ENCODE assay signal across 14 cellular contexts in the genomic region with DNA sequence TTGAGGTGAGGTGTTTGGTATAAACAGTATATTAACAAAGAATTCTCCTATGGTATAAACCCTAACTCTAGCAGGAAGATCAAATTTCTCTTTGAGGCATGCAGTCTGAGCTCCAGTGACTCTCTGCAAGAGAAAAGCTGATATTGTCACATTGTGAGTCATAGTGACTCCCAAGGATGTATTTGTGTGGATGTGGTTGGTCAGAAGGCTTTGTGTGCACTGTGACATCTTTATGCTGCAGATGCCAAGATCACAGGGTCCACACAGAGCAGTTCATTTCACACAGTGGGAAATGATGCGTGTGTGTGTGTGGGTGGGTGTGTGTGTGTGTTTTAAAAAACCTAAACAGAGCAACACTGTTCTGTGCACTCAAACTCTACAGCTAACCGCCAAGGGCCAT.
DNase-seq lines count a peak whose midpoint lies in the region; ATAC-seq and TF ChIP-seq lines count a peak whose summit lies in the region.
"Had no signal": no experiment of that assay in that cellular context is flagged by ENCODE, and none has a peak within 500 bp of the region (broad histone marks: within the 10 kb centered on the region; RNA-seq: fewer than 3 reads in every experiment).

No MANE protein-coding gene starts in this region.

- H3K27ac ChIP-seq in AG04450 (ENCODE audit: low read depth, low read length) (peak overlapping the region; percentile 0), HEK293 (ENCODE audit: extremely low read depth, low read depth, low read length) (no peak overlapping the region)
- H3K27ac ChIP-seq: adrenal gland had no signal

- no peaks in the 10 kb centered on the region for H3K4me1 ChIP-seq in HEK293 (ENCODE audit: control insufficient read depth, insufficient read depth, low read length)
- H3K4me1 ChIP-seq: adrenal gland had no signal

- H3K27ac Mint-ChIP-seq in WTC11, result peak overlapping the region; percentile 82; the same call in 1 of the 2 replicates
- no peak overlapping the region for H3K27ac Mint-ChIP-seq in activated T-cell treated with anti-CD3 and anti-CD28 coated beads, Interleukin-2, amount 50 U/mL, for 24 hours
- H3K27ac Mint-ChIP-seq: activated CD4-positive, alpha-beta T cell treated with anti-CD3 and anti-CD28 coated beads, Interleukin-2, amount 10 ng/mL, durations not matched to agents 24 days and 14 days; immature natural killer cell; type B pancreatic cell had no signal

- TF ChIP-seq CTCF in AG04450 (IDR thresholded peaks at IDR 0.05; ENCODE audit: low read depth, low read length) (no peak), HEK293 (tag by site-specific recombination; IDR thresholded peaks at IDR 0.05) (no peak), WTC11 (IDR thresholded peaks at IDR 0.05) (no peak)

- 0 out of 2 replicates have a peak, but pooled peaks cover 6% of the 10 kb centered on the region for H3K36me3 Mint-ChIP-seq in WTC11
- no peaks in the 10 kb centered on the region for H3K36me3 Mint-ChIP-seq in activated T-cell treated with anti-CD3 and anti-CD28 coated beads, Interleukin-2, amount 50 U/mL, for 24 hours (ENCODE audit: low read depth)
- H3K36me3 Mint-ChIP-seq: immature natural killer cell had no signal

- ATAC-seq in WTC11 (no peak), GM19452 (IDR thresholded peaks at IDR 0.05; ENCODE audit: unreplicated experiment) (no peak), GM18517 (IDR thresholded peaks at IDR 0.05; ENCODE audit: unreplicated experiment) (no peak)

- H3K27me3 Mint-ChIP-seq in WTC11 (ENCODE audit: low read depth), result no peaks in the 10 kb centered on the region
- H3K27me3 Mint-ChIP-seq in activated T-cell treated with anti-CD3 and anti-CD28 coated beads, Interleukin-2, amount 50 U/mL, for 24 hours, result no peaks in the 10 kb centered on the region
- H3K27me3 Mint-ChIP-seq: activated CD4-positive, alpha-beta T cell treated with anti-CD3 and anti-CD28 coated beads, Interleukin-2, amount 10 ng/mL, durations not matched to agents 24 days and 14 days; type B pancreatic cell had no signal

- peaks cover 33% of the 10 kb centered on the region for H3K9me3 Mint-ChIP-seq in WTC11
- H3K9me3 Mint-ChIP-seq in activated T-cell treated with anti-CD3 and anti-CD28 coated beads, Interleukin-2, amount 50 U/mL, for 24 hours, result peaks cover 2% of the 10 kb centered on the region

- no peaks in the 10 kb centered on the region for H3K27me3 ChIP-seq in AG04450 (ENCODE audit: control insufficient read depth, insufficient read depth, low read length)
- H3K27me3 ChIP-seq: adrenal gland had no signal

- POLR2A ChIA-PET in AG04450 (lab: Yijun Ruan, JAX) (interaction anchor here (0.7 kb wide), 1 partner anchor 114 kb away, joined by 3 read pairs; no protein-coding TSS in a partner anchor), HEK293 (lab: Yijun Ruan, JAX) (no interaction called here), WTC11 (lab: Charles Lee) (no interaction called here)

- no peak overlapping the region for H3K4me3 ChIP-seq in AG04450 (ENCODE audit: low read depth, low read length)
- H3K4me3 ChIP-seq in HEK293 (ENCODE audit: low read depth, low read length), result no peak overlapping the region
- H3K4me3 ChIP-seq: adrenal gland had no signal

- H3K36me3 ChIP-seq in HEK293 (ENCODE audit: control insufficient read depth in 2 of 2, insufficient read depth in 1 of 2, low read length in 2 of 2), result no peaks in the 10 kb centered on the region
- H3K36me3 ChIP-seq: adrenal gland had no signal

- no peak overlapping the region for H3K4me3 Mint-ChIP-seq in WTC11
- H3K4me3 Mint-ChIP-seq in activated T-cell treated with anti-CD3 and anti-CD28 coated beads, Interleukin-2, amount 50 U/mL, for 24 hours, result no peak overlapping the region
- H3K4me3 Mint-ChIP-seq: activated CD4-positive, alpha-beta T cell treated with anti-CD3 and anti-CD28 coated beads, Interleukin-2, amount 10 ng/mL, durations not matched to agents 24 days and 14 days; immature natural killer cell; type B pancreatic cell had no signal

- peaks cover 19% of the 10 kb centered on the region for H3K4me1 Mint-ChIP-seq in WTC11
- H3K4me1 Mint-ChIP-seq in activated T-cell treated with anti-CD3 and anti-CD28 coated beads, Interleukin-2, amount 50 U/mL, for 24 hours (ENCODE audit: low read depth), result no peaks in the 10 kb centered on the region
- H3K4me1 Mint-ChIP-seq: activated CD4-positive, alpha-beta T cell treated with anti-CD3 and anti-CD28 coated beads, Interleukin-2, amount 10 ng/mL, durations not matched to agents 24 days and 14 days; immature natural killer cell had no signal

- CTCF ChIA-PET in AG04450 (lab: Charles Lee), result no interaction called here
- CTCF ChIA-PET in HEK293 (lab: Yijun Ruan, JAX), result no interaction called here
- CTCF ChIA-PET in WTC11 (lab: Charles Lee), result interaction anchor here (0.7 kb wide), 1 partner anchor 61 kb away, joined by 3 read pairs; no protein-coding TSS in a partner anchor

- H3K9me3 ChIP-seq in AG04450 (ENCODE audit: control insufficient read depth, insufficient read depth, low read length) (no peaks in the 10 kb centered on the region), HEK293 (ENCODE audit: control insufficient read depth, insufficient read depth, low read depth, low read length) (no peaks in the 10 kb centered on the region)
- H3K9me3 ChIP-seq: adrenal gland had no signal

- DNase-seq in AG04450 (ENCODE audit: low read depth, low spot score), result peak; percentile 26
- DNase-seq in WTC11 (ENCODE audit: low spot score), result no peak
- DNase-seq in iris pigment epithelial cell (ENCODE audit: low read depth), result peak; percentile 41
- no peak for DNase-seq in activated T-cell treated with anti-CD3 and anti-CD28 coated beads, Interleukin-2, amount 50 U/mL, for 24 hours
- DNase-seq in NCI-H2029 (lab: John Stamatoyannopoulos, UW), result no peak
- DNase-seq: activated CD4-positive, alpha-beta T cell treated with anti-CD3 and anti-CD28 coated beads, Interleukin-2, amount 10 ng/mL, durations not matched to agents 24 days and 14 days; adrenal gland; immature natural killer cell; midbrain; posterior cingulate gyrus had no signal

TF ChIP-seq in HEK293, 187 proteins besides CTCF, POLR2A, EP300 and RAD21:
- TF ChIP-seq ZFHX2 (tag by site-specific recombination; conservative IDR thresholded peaks at IDR 0.05) (0 out of 2 replicates have a peak, but pooled peaks have one; percentile 20), ZNF140 (tag by site-specific recombination; IDR thresholded peaks at IDR 0.05) (no peak)
TF ChIP-seq in HEK293: peak in this region for 1.

TF ChIP-seq in WTC11, 78 proteins besides CTCF, POLR2A, EP300 and RAD21 (continues in another document):
- TF ChIP-seq PRRX2 (CRISPR knock-in tag; IDR thresholded peaks at IDR 0.05) (no peak), ZNF317 (CRISPR knock-in tag; IDR thresholded peaks at IDR 0.05; ENCODE audit: borderline replicate concordance, low read depth) (no peak), RORB (CRISPR knock-in tag; IDR thresholded peaks at IDR 0.05) (no peak), ZBTB21 (CRISPR knock-in tag; IDR thresholded peaks at IDR 0.05; ENCODE audit: borderline replicate concordance) (no peak), MYBL2 (CRISPR knock-in tag; IDR thresholded peaks at IDR 0.05) (no peak), ATF1 (CRISPR knock-in tag; IDR thresholded peaks at IDR 0.05) (no peak), SP1 (CRISPR knock-in tag; conservative IDR thresholded peaks at IDR 0.05) (no peak), CREB1 (CRISPR knock-in tag; IDR thresholded peaks at IDR 0.05) (no peak), IRF2 (CRISPR knock-in tag; IDR thresholded peaks at IDR 0.05; ENCODE audit: borderline replicate concordance, low read depth) (no peak), NR3C1 (CRISPR knock-in tag; conservative IDR thresholded peaks at IDR 0.05; ENCODE audit: low read depth) (no peak)
- TF ChIP-seq, protein P1, sequence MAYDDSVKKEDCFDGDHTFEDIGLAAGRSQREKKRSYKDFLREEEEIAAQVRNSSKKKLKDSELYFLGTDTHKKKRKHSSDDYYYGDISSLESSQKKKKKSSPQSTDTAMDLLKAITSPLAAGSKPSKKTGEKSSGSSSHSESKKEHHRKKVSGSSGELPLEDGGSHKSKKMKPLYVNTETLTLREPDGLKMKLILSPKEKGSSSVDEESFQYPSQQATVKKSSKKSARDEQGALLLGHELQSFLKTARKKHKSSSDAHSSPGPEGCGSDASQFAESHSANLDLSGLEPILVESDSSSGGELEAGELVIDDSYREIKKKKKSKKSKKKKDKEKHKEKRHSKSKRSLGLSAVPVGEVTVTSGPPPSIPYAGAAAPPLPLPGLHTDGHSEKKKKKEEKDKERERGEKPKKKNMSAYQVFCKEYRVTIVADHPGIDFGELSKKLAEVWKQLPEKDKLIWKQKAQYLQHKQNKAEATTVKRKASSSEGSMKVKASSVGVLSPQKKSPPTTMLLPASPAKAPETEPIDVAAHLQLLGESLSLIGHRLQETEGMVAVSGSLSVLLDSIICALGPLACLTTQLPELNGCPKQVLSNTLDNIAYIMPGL (CRISPR knock-in tag; IDR thresholded peaks at IDR 0.05), result no peak
- TF ChIP-seq, protein P2, sequence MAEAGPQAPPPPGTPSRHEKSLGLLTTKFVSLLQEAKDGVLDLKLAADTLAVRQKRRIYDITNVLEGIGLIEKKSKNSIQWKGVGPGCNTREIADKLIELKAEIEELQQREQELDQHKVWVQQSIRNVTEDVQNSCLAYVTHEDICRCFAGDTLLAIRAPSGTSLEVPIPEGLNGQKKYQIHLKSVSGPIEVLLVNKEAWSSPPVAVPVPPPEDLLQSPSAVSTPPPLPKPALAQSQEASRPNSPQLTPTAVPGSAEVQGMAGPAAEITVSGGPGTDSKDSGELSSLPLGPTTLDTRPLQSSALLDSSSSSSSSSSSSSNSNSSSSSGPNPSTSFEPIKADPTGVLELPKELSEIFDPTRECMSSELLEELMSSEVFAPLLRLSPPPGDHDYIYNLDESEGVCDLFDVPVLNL (CRISPR knock-in tag; IDR thresholded peaks at IDR 0.05; ENCODE audit: borderline replicate concordance, low read depth), result no peak
- TF ChIP-seq, protein P3, sequence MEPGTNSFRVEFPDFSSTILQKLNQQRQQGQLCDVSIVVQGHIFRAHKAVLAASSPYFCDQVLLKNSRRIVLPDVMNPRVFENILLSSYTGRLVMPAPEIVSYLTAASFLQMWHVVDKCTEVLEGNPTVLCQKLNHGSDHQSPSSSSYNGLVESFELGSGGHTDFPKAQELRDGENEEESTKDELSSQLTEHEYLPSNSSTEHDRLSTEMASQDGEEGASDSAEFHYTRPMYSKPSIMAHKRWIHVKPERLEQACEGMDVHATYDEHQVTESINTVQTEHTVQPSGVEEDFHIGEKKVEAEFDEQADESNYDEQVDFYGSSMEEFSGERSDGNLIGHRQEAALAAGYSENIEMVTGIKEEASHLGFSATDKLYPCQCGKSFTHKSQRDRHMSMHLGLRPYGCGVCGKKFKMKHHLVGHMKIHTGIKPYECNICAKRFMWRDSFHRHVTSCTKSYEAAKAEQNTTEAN (CRISPR knock-in tag; IDR thresholded peaks at IDR 0.05), result no peak
- TF ChIP-seq, protein P4, sequence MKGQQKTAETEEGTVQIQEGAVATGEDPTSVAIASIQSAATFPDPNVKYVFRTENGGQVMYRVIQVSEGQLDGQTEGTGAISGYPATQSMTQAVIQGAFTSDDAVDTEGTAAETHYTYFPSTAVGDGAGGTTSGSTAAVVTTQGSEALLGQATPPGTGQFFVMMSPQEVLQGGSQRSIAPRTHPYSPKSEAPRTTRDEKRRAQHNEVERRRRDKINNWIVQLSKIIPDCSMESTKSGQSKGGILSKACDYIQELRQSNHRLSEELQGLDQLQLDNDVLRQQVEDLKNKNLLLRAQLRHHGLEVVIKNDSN (CRISPR knock-in tag; IDR thresholded peaks at IDR 0.05), result no peak

Comparison
In these comparisons a context has a peak if more than half of its experiments do, and no peak if none do; other contexts are left out.
1. DNase-seq: peak in AG04450 (single experiment) and iris pigment epithelial cell (single experiment); none in WTC11 (single experiment), activated T-cell treated with anti-CD3 and anti-CD28 coated beads, Interleukin-2, amount 50 U/mL, for 24 hours (single experiment) and NCI-H2029 (single experiment).